ENCODE assay signal across 13 cellular contexts in genomic region chr5:159504106-159504856, GRCh38.
DNase-seq lines count a peak whose midpoint lies in the region; ATAC-seq and TF ChIP-seq lines count a peak whose summit lies in the region.
"Had no signal": no experiment of that assay in that cellular context is flagged by ENCODE, and none has a peak within 500 bp of the region (broad histone marks: within the 10 kb centered on the region; RNA-seq: fewer than 3 reads in every experiment).

No MANE protein-coding gene starts in this region.

- H3K36me3 ChIP-seq in lower lobe of right lung, result no peaks in the 10 kb centered on the region
- no peaks in the 10 kb centered on the region for H3K36me3 ChIP-seq in tibial artery
- H3K36me3 ChIP-seq: ovary had no signal

- H3K27ac ChIP-seq in caudate nucleus (ENCODE audit: low read depth, low read length) (peak overlapping the region; percentile 16), lower lobe of right lung (peak overlapping the region; percentile 54), tibial artery (peak overlapping the region; percentile 64 to 74)

- no peak overlapping the region for H3K4me3 ChIP-seq in lower lobe of right lung
- no peak overlapping the region for H3K4me3 ChIP-seq in tibial artery
- H3K4me3 ChIP-seq: ovary had no signal

- H3K4me1 ChIP-seq in lower lobe of right lung, result peaks cover 18% of the 10 kb centered on the region
- peaks cover 0 to 23% (median 10%) of the 10 kb centered on the region in 4 donors for H3K4me1 ChIP-seq in tibial artery

- no peaks in the 10 kb centered on the region for H3K9me3 ChIP-seq in lower lobe of right lung
- no peaks in the 10 kb centered on the region for H3K9me3 ChIP-seq in tibial artery
- H3K9me3 ChIP-seq: ovary had no signal

- H3K27me3 ChIP-seq in lower lobe of right lung (ENCODE audit: low read depth) (no peaks in the 10 kb centered on the region), tibial artery (no peaks in the 10 kb centered on the region)
- H3K27me3 ChIP-seq: ovary had no signal

- DNase-seq in HFFc6 (peak; percentile 33), caudate nucleus (lab: John Stamatoyannopoulos, UW) (no peak), lower lobe of right lung (no peak), tibial artery (no peak), cerebellum (ENCODE audit: low spot score) (no peak)
- DNase-seq in activated CD4-positive, alpha-beta T cell treated with anti-CD3 and anti-CD28 coated beads for 48 hours, result no peak
- DNase-seq: activated naive CD4-positive, alpha-beta T cell treated with anti-CD3 and anti-CD28 coated beads for 36 hours; effector memory CD4-positive, alpha-beta T cell; NCI-H1436 treated with DMSO at 0.1 percent for 48 hours; NCI-H526 treated with DMSO at 0.1 percent for 48 hours; stimulated activated CD4-positive, alpha-beta T cell treated with anti-CD3 and anti-CD28 coated beads, Interleukin-1b, Interleukin-23, amount 100 ng/mL, for 48 hours had no signal

- H3K36me3 Mint-ChIP-seq in HFFc6 (ENCODE audit: low read depth), result no peaks in the 10 kb centered on the region

- TF ChIP-seq CTCF in HFFc6 (IDR thresholded peaks at IDR 0.05) (no peak), lower lobe of right lung (IDR thresholded peaks at IDR 0.05) (no peak), tibial artery (IDR thresholded peaks at IDR 0.05) (no peak)

- intact Hi-C loops in lower lobe of right lung (cut with DNase I), result no loop called here
- intact Hi-C loops in tibial artery (cut with DNase I; ENCODE audit: low total_unique reads), result no loop called here

- peak overlapping the region; percentile 25 for H3K4me3 Mint-ChIP-seq in HFFc6
- H3K4me3 Mint-ChIP-seq: activated naive CD4-positive, alpha-beta T cell treated with anti-CD3 and anti-CD28 coated beads for 36 hours had no signal

- H3K27ac Mint-ChIP-seq in HFFc6, result peak overlapping the region; percentile 65
- H3K27ac Mint-ChIP-seq: activated naive CD4-positive, alpha-beta T cell treated with anti-CD3 and anti-CD28 coated beads for 36 hours had no signal

- ATAC-seq in lower lobe of right lung (no peak), HG03469 (IDR thresholded peaks at IDR 0.05; ENCODE audit: unreplicated experiment) (no peak)

- peaks cover 35% of the 10 kb centered on the region for H3K4me1 Mint-ChIP-seq in HFFc6 (ENCODE audit: low read depth)

- H3K27me3 Mint-ChIP-seq in HFFc6 (ENCODE audit: insufficient read depth), result no peaks in the 10 kb centered on the region; the same call in 1 of the 2 replicates

- no peaks in the 10 kb centered on the region for H3K9me3 Mint-ChIP-seq in HFFc6

Comparison
In these comparisons a context has a peak if more than half of its experiments do, and no peak if none do; other contexts are left out.
1. H3K27ac ChIP-seq: peak in every context shown above with its lines; median percentile 69 in tibial artery; 54 in lower lobe of right lung; 16 in caudate nucleus.